Comparison of ENCODE assay signal across 8 cellular contexts in the genomic region with DNA sequence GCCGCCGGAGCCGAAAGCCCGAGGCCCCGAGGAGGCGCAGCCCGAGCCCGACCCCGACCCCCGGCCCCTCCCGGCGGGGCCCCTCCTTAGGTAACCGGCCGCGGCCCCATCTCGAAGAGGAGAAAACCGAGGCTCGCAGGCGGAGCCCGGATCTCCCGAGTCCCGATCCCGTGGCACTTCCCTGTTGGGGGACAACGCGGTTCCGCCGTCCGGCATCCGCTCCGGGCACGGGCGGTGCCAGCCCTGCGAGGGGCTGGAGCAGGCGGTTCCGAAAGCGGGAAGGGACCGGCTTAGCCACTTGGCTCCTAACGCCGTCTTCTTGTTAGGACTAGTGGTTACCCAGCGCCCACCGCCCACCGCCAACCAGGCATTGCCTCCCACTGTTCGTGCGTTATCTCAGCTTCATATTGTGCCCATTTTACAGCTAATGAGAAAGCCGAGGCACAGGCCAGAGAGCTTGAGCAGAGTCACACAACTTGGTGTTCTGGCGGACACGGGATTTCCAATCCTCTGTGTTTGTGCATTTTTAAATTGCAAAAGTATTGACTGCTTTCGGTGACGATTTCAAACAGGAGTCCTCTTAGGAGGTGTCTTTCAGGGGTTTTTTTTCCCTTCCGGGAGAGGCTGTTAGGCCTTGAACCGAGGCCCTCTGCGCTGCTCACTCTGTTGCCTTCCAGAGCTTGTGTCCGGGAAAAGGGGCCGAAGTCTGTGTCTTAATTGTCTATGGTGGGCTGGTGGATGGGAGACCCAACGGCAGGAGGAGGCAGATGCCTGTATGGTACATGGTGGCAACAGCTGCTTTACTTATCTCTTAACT. TPM values are rescaled to one million over a fixed set of nuclear protein-coding genes. Genes with fewer than 3 reads are reported as not detected.
DNase-seq lines count a peak whose midpoint lies in the region; ATAC-seq and TF ChIP-seq lines count a peak whose summit lies in the region.

No MANE protein-coding gene starts in this region.

- H3K27me3 Mint-ChIP-seq in Caco-2 (ENCODE audit: insufficient read depth, unreplicated experiment) (no peaks in the 10 kb centered on the region), WTC11 (ENCODE audit: low read depth) (peaks cover 3% of the 10 kb centered on the region)

- peaks cover 11% of the 10 kb centered on the region for H3K4me1 ChIP-seq in Caco-2
- peaks cover 4% of the 10 kb centered on the region for H3K4me1 ChIP-seq in psoas muscle

- H3K36me3 ChIP-seq in Caco-2 (ENCODE audit: control insufficient read depth, insufficient read depth, low read length) (peaks cover 1% of the 10 kb centered on the region; the same call in 1 of the 2 replicates), psoas muscle (ENCODE audit: insufficient read depth in 1 of 2, low read depth in 1 of 2) (peaks cover 0 to 4% of the 10 kb centered on the region in 2 donors)

- H3K27me3 ChIP-seq in Caco-2 (replicated peaks; ENCODE audit: control insufficient read depth, insufficient read depth, low read length) (no peaks in the 10 kb centered on the region), psoas muscle (ENCODE audit: insufficient read depth in 3 of 3, low read length in 2 of 3) (peaks cover 0 to 5% (median 0%) of the 10 kb centered on the region in 3 donors)

- ATAC-seq in GM19351 (IDR thresholded peaks at IDR 0.05; ENCODE audit: unreplicated experiment) (peak; percentile 14), HG03439 (IDR thresholded peaks at IDR 0.05; ENCODE audit: unreplicated experiment) (peak; percentile 24), WTC11 (peak; percentile 3), psoas muscle (peak in 3 of 4 donors; percentile 4 to 23 (median 13)), GM18858 (IDR thresholded peaks at IDR 0.05; ENCODE audit: unreplicated experiment) (no peak)

- TF ChIP-seq CTCF in Caco-2 (IDR thresholded peaks at IDR 0.05; ENCODE audit: insufficient read depth in 1 of 2, low read depth in 1 of 2, low read length in 1 of 2, severe bottlenecking in 1 of 2, unreplicated experiment in 1 of 2): no peak
- no peak for TF ChIP-seq CTCF in WTC11 (IDR thresholded peaks at IDR 0.05)
- TF ChIP-seq CTCF in psoas muscle (IDR thresholded peaks at IDR 0.05): no peak

- peak overlapping the region; percentile 75 for H3K4me3 ChIP-seq in Caco-2 (ENCODE audit: low read depth, low read length)
- peak overlapping the region; percentile 75 for H3K4me3 ChIP-seq in psoas muscle

- no TSS peak for BruUV-seq in Caco-2 (replicated peaks; lab: Mats Ljungman, UMichigan)

- peak in 1 of 2 experiments; percentile 19 for DNase-seq in Caco-2
- DNase-seq in WTC11 (ENCODE audit: low spot score): peak; percentile 33
- DNase-seq in glomerular visceral epithelial cell (ENCODE audit: extremely low spot score): peak; percentile 17
- DNase-seq in psoas muscle: peak; percentile 42 to 64
- DNase-seq in activated gamma-delta T cell treated with Interleukin-2 at 50 U/mL for 16 hours: no peak

- WGBS in psoas muscle, 3 donors: 2 to 4% (median 4%) methylated on average over 40 to 55 of the region's 55 CpGs

- H3K4me3 Mint-ChIP-seq in Caco-2 (ENCODE audit: unreplicated experiment): peak overlapping the region; percentile 85
- peak overlapping the region; percentile 84 for H3K4me3 Mint-ChIP-seq in WTC11

- POLR2A ChIA-PET in Caco-2 (lab: Charles Lee) (interaction anchor here (0.6 kb wide), 1 partner anchor 177 kb away, joined by 3 read pairs; no protein-coding TSS in a partner anchor), WTC11 (lab: Charles Lee) (interaction anchor here (0.6 to 1.0 kb wide), 4 partner anchors 14 to 815 kb away, joined by 3 to 4 read pairs (median 3); no protein-coding TSS in a partner anchor)

- intact Hi-C loops in Caco-2 (cut with micrococcal nuclease; ENCODE audit: unreplicated experiment) (no loop called here), psoas muscle (cut with DNase I) (no loop called here)

- H3K27ac ChIP-seq in psoas muscle: no peak overlapping the region

- CTCF ChIA-PET in Caco-2 (lab: Charles Lee) (interaction anchor here (1.0 kb wide), 2 partner anchors 42 to 156 kb away, joined by 3 read pairs; no protein-coding TSS in a partner anchor), WTC11 (lab: Charles Lee) (interaction anchor here (0.6 to 1.6 kb wide), 5 partner anchors 15 to 171 kb away, joined by 3 to 8 read pairs (median 4); a partner anchor contains a TSS)

- peaks cover 18% of the 10 kb centered on the region for H3K4me1 Mint-ChIP-seq in Caco-2 (ENCODE audit: low read depth, unreplicated experiment)
- peaks cover 21% of the 10 kb centered on the region for H3K4me1 Mint-ChIP-seq in WTC11

- H3K9me3 Mint-ChIP-seq in Caco-2 (ENCODE audit: unreplicated experiment) (no peaks in the 10 kb centered on the region), WTC11 (peaks cover 5% of the 10 kb centered on the region; the same call in 1 of the 2 replicates)

- peaks cover 43% of the 10 kb centered on the region for H3K36me3 Mint-ChIP-seq in Caco-2 (ENCODE audit: insufficient read depth, unreplicated experiment)
- peaks cover 24% of the 10 kb centered on the region for H3K36me3 Mint-ChIP-seq in WTC11

- H3K27ac Mint-ChIP-seq in Caco-2 (ENCODE audit: unreplicated experiment) (peak overlapping the region; percentile 89), WTC11 (no peak overlapping the region)

- no peaks in the 10 kb centered on the region for H3K9me3 ChIP-seq in Caco-2
- H3K9me3 ChIP-seq in psoas muscle: no peaks in the 10 kb centered on the region

TF ChIP-seq in WTC11, 78 proteins besides CTCF, POLR2A, EP300 and RAD21 (continues in another document):
- TF ChIP-seq NR3C1 (CRISPR knock-in tag; conservative IDR thresholded peaks at IDR 0.05; ENCODE audit: low read depth) (no peak), ELF4 (CRISPR knock-in tag; IDR thresholded peaks at IDR 0.05; ENCODE audit: low read depth) (no peak), FOXJ3 (CRISPR knock-in tag; IDR thresholded peaks at IDR 0.05; ENCODE audit: borderline replicate concordance) (no peak), TP53 (CRISPR knock-in tag; IDR thresholded peaks at IDR 0.05) (no peak), FOXP1 (CRISPR knock-in tag; IDR thresholded peaks at IDR 0.05; ENCODE audit: borderline replicate concordance) (no peak), PRRX2 (CRISPR knock-in tag; IDR thresholded peaks at IDR 0.05) (no peak), MYBL2 (CRISPR knock-in tag; IDR thresholded peaks at IDR 0.05) (no peak)
- TF ChIP-seq, protein P1, sequence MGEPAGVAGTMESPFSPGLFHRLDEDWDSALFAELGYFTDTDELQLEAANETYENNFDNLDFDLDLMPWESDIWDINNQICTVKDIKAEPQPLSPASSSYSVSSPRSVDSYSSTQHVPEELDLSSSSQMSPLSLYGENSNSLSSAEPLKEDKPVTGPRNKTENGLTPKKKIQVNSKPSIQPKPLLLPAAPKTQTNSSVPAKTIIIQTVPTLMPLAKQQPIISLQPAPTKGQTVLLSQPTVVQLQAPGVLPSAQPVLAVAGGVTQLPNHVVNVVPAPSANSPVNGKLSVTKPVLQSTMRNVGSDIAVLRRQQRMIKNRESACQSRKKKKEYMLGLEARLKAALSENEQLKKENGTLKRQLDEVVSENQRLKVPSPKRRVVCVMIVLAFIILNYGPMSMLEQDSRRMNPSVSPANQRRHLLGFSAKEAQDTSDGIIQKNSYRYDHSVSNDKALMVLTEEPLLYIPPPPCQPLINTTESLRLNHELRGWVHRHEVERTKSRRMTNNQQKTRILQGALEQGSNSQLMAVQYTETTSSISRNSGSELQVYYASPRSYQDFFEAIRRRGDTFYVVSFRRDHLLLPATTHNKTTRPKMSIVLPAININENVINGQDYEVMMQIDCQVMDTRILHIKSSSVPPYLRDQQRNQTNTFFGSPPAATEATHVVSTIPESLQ (CRISPR knock-in tag; IDR thresholded peaks at IDR 0.05): no peak
- TF ChIP-seq, protein P2, sequence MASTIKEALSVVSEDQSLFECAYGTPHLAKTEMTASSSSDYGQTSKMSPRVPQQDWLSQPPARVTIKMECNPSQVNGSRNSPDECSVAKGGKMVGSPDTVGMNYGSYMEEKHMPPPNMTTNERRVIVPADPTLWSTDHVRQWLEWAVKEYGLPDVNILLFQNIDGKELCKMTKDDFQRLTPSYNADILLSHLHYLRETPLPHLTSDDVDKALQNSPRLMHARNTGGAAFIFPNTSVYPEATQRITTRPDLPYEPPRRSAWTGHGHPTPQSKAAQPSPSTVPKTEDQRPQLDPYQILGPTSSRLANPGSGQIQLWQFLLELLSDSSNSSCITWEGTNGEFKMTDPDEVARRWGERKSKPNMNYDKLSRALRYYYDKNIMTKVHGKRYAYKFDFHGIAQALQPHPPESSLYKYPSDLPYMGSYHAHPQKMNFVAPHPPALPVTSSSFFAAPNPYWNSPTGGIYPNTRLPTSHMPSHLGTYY (CRISPR knock-in tag; IDR thresholded peaks at IDR 0.05): no peak
- TF ChIP-seq, protein P3, sequence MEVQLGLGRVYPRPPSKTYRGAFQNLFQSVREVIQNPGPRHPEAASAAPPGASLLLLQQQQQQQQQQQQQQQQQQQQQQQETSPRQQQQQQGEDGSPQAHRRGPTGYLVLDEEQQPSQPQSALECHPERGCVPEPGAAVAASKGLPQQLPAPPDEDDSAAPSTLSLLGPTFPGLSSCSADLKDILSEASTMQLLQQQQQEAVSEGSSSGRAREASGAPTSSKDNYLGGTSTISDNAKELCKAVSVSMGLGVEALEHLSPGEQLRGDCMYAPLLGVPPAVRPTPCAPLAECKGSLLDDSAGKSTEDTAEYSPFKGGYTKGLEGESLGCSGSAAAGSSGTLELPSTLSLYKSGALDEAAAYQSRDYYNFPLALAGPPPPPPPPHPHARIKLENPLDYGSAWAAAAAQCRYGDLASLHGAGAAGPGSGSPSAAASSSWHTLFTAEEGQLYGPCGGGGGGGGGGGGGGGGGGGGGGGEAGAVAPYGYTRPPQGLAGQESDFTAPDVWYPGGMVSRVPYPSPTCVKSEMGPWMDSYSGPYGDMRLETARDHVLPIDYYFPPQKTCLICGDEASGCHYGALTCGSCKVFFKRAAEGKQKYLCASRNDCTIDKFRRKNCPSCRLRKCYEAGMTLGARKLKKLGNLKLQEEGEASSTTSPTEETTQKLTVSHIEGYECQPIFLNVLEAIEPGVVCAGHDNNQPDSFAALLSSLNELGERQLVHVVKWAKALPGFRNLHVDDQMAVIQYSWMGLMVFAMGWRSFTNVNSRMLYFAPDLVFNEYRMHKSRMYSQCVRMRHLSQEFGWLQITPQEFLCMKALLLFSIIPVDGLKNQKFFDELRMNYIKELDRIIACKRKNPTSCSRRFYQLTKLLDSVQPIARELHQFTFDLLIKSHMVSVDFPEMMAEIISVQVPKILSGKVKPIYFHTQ (CRISPR knock-in tag; IDR thresholded peaks at IDR 0.05): no peak

RNA-seq across cellular contexts. Expression of a gene that starts 0.6 kb away (rescaled TPM):
- total RNA-seq in Caco-2 (2022): 38.4 and 39.9 TPM in 2 replicates
- 37.4 to 45.6 TPM (median 40.2 TPM) in 3 replicates for total RNA-seq in WTC11 (2021)
- not detected for total RNA-seq in psoas muscle
- polyA plus RNA-seq in psoas muscle: under 1 TPM in 2 of 3 donors, not detected in 1; 0.12 to 0.23 TPM

RNA-seq across cellular contexts. Expression of a gene that starts 22.3 kb away (rescaled TPM):
- total RNA-seq in Caco-2 (2022) (44.1 and 45.7 TPM in 2 replicates), WTC11 (2021) (10.3 to 12.0 TPM (median 11.9 TPM) in 3 replicates), psoas muscle (10 to 100 TPM; 15.0 to 32.5 (median 24.4) TPM)
- polyA plus RNA-seq in psoas muscle: 10 to 100 TPM; 14.8 to 40.2 (median 25.1) TPM

Comparison
In these comparisons a context has a peak if more than half of its experiments do, and no peak if none do; other contexts are left out.
1. RNA of a gene that starts 0.6 kb away (total RNA-seq): 37.4 to 45.6 TPM in WTC11 and 38.4 to 39.9 TPM in Caco-2; not detected in psoas muscle; every median in the first group is over 10 times any median in the second.